In the genomic region with DNA sequence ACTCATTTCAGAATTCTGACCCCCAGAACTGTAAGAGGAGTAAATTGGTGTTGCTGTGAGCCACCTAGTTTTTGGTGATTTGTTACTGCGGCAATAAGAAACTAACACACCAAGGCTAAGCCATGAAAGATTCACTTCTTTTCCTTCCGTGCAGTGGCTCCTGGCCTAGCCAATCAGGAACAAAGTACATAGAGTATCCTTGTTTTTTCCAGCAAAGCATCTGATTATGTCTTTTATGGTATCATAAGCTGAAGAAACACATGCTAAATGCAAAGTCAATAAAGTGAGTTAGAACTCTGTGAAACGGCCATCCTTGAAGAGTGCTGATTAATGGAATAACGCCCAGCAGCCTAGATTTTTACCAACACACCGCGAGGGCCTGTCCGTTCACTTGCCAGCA, we compare ENCODE assay signal across 20 cellular contexts.
"Had no signal": no experiment of that assay in that cellular context is flagged by ENCODE, and none has a peak within 500 bp of the region (broad histone marks: within the 10 kb centered on the region; RNA-seq: fewer than 3 reads in every experiment).

No MANE protein-coding gene starts in this region.

- H3K9me3 Mint-ChIP-seq: IgD-negative memory B cell had no signal

- H3K4me1 ChIP-seq: SJSA1 had no signal

- H3K9me3 ChIP-seq: SJSA1 had no signal

- H3K27me3 ChIP-seq: SJSA1 had no signal

- H3K27me3 Mint-ChIP-seq: IgD-negative memory B cell had no signal

- H3K4me3 ChIP-seq: SJSA1, SK-N-MC had no signal

- H3K27ac Mint-ChIP-seq: IgD-negative memory B cell had no signal

- H3K36me3 ChIP-seq: SJSA1 had no signal

- H3K27ac ChIP-seq: SJSA1, SK-N-MC had no signal

- H3K4me3 Mint-ChIP-seq: IgD-negative memory B cell had no signal

- DNase-seq: KBM-7, MV-4-11, NCI-H1048, NCI-H1105, NCI-H1417, NCI-H1436 treated with DMSO at 0.1 percent for 48 hours, NCI-H1694, NCI-H187 treated with DMSO at 0.1 percent for 48 hours, NCI-H2081, NCI-H2107, NCI-H2227 treated with DMSO at 0.1 percent for 48 hours, NCI-H524 treated with DMSO at 0.1 percent for 48 hours, NCI-H69, NCI-H774, Right ventricle myocardium superior, RPMI8226, SIG-M5 had no signal
